In genomic region chr22:43185860-43186261, GRCh38 we compare ENCODE assay signal across 8 cellular contexts. TPM values are rescaled to one million over a fixed set of nuclear protein-coding genes. Genes with fewer than 3 reads are reported as not detected.
A peak's percentile ranks its signal among the peaks of the same experiment; 100 is the strongest.
DNase-seq lines count a peak whose midpoint lies in the region; ATAC-seq and TF ChIP-seq lines count a peak whose summit lies in the region.

No MANE protein-coding gene starts in this region.

- H3K4me1 Mint-ChIP-seq in activated T-cell treated with anti-CD3 and anti-CD28 coated beads, Interleukin-2, amount 50 U/mL, for 4 hours (ENCODE audit: low read depth): peaks cover 25% of the 10 kb centered on the region
- H3K4me1 Mint-ChIP-seq in mesothelial cell of epicardium: peaks cover 25% of the 10 kb centered on the region

- no peaks in the 10 kb centered on the region for H3K9me2 ChIP-seq in PC-3 (replicated peaks; ENCODE audit: low read length)

- H3K27ac ChIP-seq in PC-3 (ENCODE audit: low read length) (no peak overlapping the region), uterus (peak overlapping the region in 1 of 2 donors; percentile 83)
- H3K27ac ChIP-seq in effector memory CD4-positive, alpha-beta T cell (ENCODE audit: insufficient read depth, low read length, poor library complexity, severe bottlenecking): peak overlapping the region; percentile 75

- peaks cover 11% of the 10 kb centered on the region for H3K36me3 Mint-ChIP-seq in activated T-cell treated with anti-CD3 and anti-CD28 coated beads, Interleukin-2, amount 50 U/mL, for 4 hours (ENCODE audit: insufficient read depth)
- H3K36me3 Mint-ChIP-seq in mesothelial cell of epicardium: peaks cover 5% of the 10 kb centered on the region

- intact Hi-C loops in PC-3 (cut with micrococcal nuclease) (no loop called here), uterus (cut with DNase I; ENCODE audit: low total_unique reads) (no loop called here)

- peak overlapping the region; percentile 82 for H3K4me3 ChIP-seq in PC-3 (ENCODE audit: low read length)
- peak overlapping the region; percentile 46 for H3K4me3 ChIP-seq in effector memory CD4-positive, alpha-beta T cell (ENCODE audit: insufficient read depth, low read depth, low read length, poor library complexity, severe bottlenecking)
- peak overlapping the region; percentile 40 to 66 for H3K4me3 ChIP-seq in uterus

- peaks cover 3% of the 10 kb centered on the region for H3F3A ChIP-seq in PC-3 (ENCODE audit: low read length, unreplicated experiment)

- H3K4me1 ChIP-seq in PC-3 (ENCODE audit: insufficient read depth, low read length) (peaks cover 24% of the 10 kb centered on the region), uterus (peaks cover 4 to 9% of the 10 kb centered on the region in 2 donors)
- peaks cover 12% of the 10 kb centered on the region for H3K4me1 ChIP-seq in effector memory CD4-positive, alpha-beta T cell (ENCODE audit: control insufficient read depth, insufficient read depth, low read length, poor library complexity, severe bottlenecking)

- POLR2A ChIA-PET in PC-3 (lab: Charles Lee; ENCODE audit: unreplicated experiment): no interaction called here

- H3K9me3 ChIP-seq in PC-3 (ENCODE audit: low read length) (no peaks in the 10 kb centered on the region), uterus (no peaks in the 10 kb centered on the region)
- no peaks in the 10 kb centered on the region for H3K9me3 ChIP-seq in effector memory CD4-positive, alpha-beta T cell (ENCODE audit: control insufficient read depth, low read length)

- BruUV-seq in PC-3 (replicated peaks; lab: Mats Ljungman, UMichigan): no TSS peak

- H3K27me3 ChIP-seq in PC-3 (ENCODE audit: low read length) (no peaks in the 10 kb centered on the region), uterus (no peaks in the 10 kb centered on the region)
- H3K27me3 ChIP-seq in effector memory CD4-positive, alpha-beta T cell (replicated peaks; ENCODE audit: control insufficient read depth, insufficient read depth, low read length, poor library complexity, severe bottlenecking): no peaks in the 10 kb centered on the region

- H4K20me1 ChIP-seq in PC-3 (ENCODE audit: low read length): no peaks in the 10 kb centered on the region

- peak overlapping the region; percentile 85 for H3K9ac ChIP-seq in PC-3 (ENCODE audit: low read length)

- no peak for ATAC-seq in activated T-cell treated with anti-CD3 and anti-CD28 coated beads, Interleukin-2, amount 50 U/mL, for 4 hours
- ATAC-seq in PC-3 (peak; percentile 12), GM19328 (IDR thresholded peaks at IDR 0.05; ENCODE audit: unreplicated experiment) (no peak)

- H3K27ac Mint-ChIP-seq in mesothelial cell of epicardium: peak overlapping the region; percentile 47

- TF ChIP-seq CTCF in PC-3 (conservative IDR thresholded peaks at IDR 0.05; ENCODE audit: low read depth, low read length): no peak
- no peak for TF ChIP-seq CTCF in mesothelial cell of epicardium (IDR thresholded peaks at IDR 0.05; ENCODE audit: unreplicated experiment)
- TF ChIP-seq CTCF in uterus (IDR thresholded peaks at IDR 0.05): no peak

- peak overlapping the region; percentile 25; the same call in 1 of the 2 replicates for H2AFZ ChIP-seq in PC-3 (ENCODE audit: low read length)

- peaks cover 37% of the 10 kb centered on the region for H3K79me2 ChIP-seq in PC-3 (ENCODE audit: low read length)

- H3K36me3 ChIP-seq in PC-3 (ENCODE audit: low read depth, low read length): no peaks in the 10 kb centered on the region
- no peaks in the 10 kb centered on the region for H3K36me3 ChIP-seq in effector memory CD4-positive, alpha-beta T cell (ENCODE audit: control insufficient read depth, insufficient read depth, low read length)
- no peaks in the 10 kb centered on the region for H3K36me3 ChIP-seq in uterus

- H3K9me3 Mint-ChIP-seq in activated T-cell treated with anti-CD3 and anti-CD28 coated beads, Interleukin-2, amount 50 U/mL, for 4 hours: no peaks in the 10 kb centered on the region
- H3K9me3 Mint-ChIP-seq in mesothelial cell of epicardium: no peaks in the 10 kb centered on the region

- H3K4me2 ChIP-seq in PC-3 (ENCODE audit: low read length): peak overlapping the region; percentile 89

- no peak for TF ChIP-seq POLR2A in uterus (IDR thresholded peaks at IDR 0.05)

- peak overlapping the region; percentile 86 for H3K4me3 Mint-ChIP-seq in activated T-cell treated with anti-CD3 and anti-CD28 coated beads, Interleukin-2, amount 50 U/mL, for 4 hours
- H3K4me3 Mint-ChIP-seq in mesothelial cell of epicardium: peak overlapping the region; percentile 70

- DNase-seq in activated T-cell treated with anti-CD3 and anti-CD28 coated beads, Interleukin-2, amount 50 U/mL, for 4 hours: no peak
- DNase-seq in activated T-cell treated with anti-CD3 and anti-CD28 coated beads, Interleukin-2, amount 50 U/mL, for 1 hour: no peak
- peak; percentile 24 for DNase-seq in PC-3
- DNase-seq in effector memory CD4-positive, alpha-beta T cell: no peak
- peak in 1 of 2 experiments; percentile 54 for DNase-seq in mesothelial cell of epicardium (ENCODE audit: low spot score in 2 of 2, unreplicated experiment in 2 of 2)
- DNase-seq in uterus: peak; percentile 53 to 61
- no peak for DNase-seq in stimulated activated CD4-positive, alpha-beta T cell treated with anti-CD3 and anti-CD28 coated beads, Interleukin-1b, Interleukin-23, amount 100 ng/mL, for 48 hours

- no peaks in the 10 kb centered on the region for H3K27me3 Mint-ChIP-seq in activated T-cell treated with anti-CD3 and anti-CD28 coated beads, Interleukin-2, amount 50 U/mL, for 4 hours (ENCODE audit: low read depth)
- H3K27me3 Mint-ChIP-seq in mesothelial cell of epicardium (ENCODE audit: low read depth): peaks cover 4% of the 10 kb centered on the region

- CTCF ChIA-PET in PC-3 (lab: Charles Lee): no interaction called here

RNA-seq across cellular contexts. Expression of gene TTLL12, which starts 1.1 kb away (rescaled TPM):
- total RNA-seq in activated T-cell treated with anti-CD3 and anti-CD28 coated beads, Interleukin-2, amount 50 U/mL, for 4 hours: 100 to 1,000 TPM; 126 to 188 (median 163) TPM
- total RNA-seq in PC-3 (2014; rRNA removed) (48.9 and 54.3 TPM in 2 replicates), mesothelial cell of epicardium (41.3 to 43.5 TPM (median 42.7 TPM) in 3 replicates), uterus (10 to 100 TPM in 2 of 4 donors, 1 to 10 TPM in 2; 6.7 to 29.7 (median 17.3) TPM)

RNA-seq across cellular contexts. Expression of gene TSPO, which starts 34.5 kb away (rescaled TPM):
- total RNA-seq in activated T-cell treated with anti-CD3 and anti-CD28 coated beads, Interleukin-2, amount 50 U/mL, for 4 hours: 10 to 100 TPM; 60.6 to 79.8 (median 63.5) TPM
- total RNA-seq in PC-3 (2014; rRNA removed) (283 and 349 TPM in 2 replicates), mesothelial cell of epicardium (43.2 to 44.9 TPM (median 44.5 TPM) in 3 replicates), uterus (100 to 1,000 TPM in 2 of 4 donors, 10 to 100 TPM in 2; 73.7 to 267 (median 148) TPM)

RNA-seq across cellular contexts. Expression of gene MCAT, which starts 42.7 kb away (rescaled TPM):
- 10 to 100 TPM; 33.5 to 39.0 (median 36.1) TPM for total RNA-seq in activated T-cell treated with anti-CD3 and anti-CD28 coated beads, Interleukin-2, amount 50 U/mL, for 4 hours
- 29.2 and 39.2 TPM in 2 replicates for total RNA-seq in PC-3 (2014; rRNA removed)
- 17.4 to 18.1 TPM (median 17.6 TPM) in 3 replicates for total RNA-seq in mesothelial cell of epicardium
- total RNA-seq in uterus: 100 to 1,000 TPM in 1 of 4 donors, 10 to 100 TPM in 2, 1 to 10 TPM in 1; 7.6 to 102 (median 17.6) TPM

Comparison
In these comparisons a context has a peak if more than half of its experiments do, and no peak if none do; other contexts are left out.
1. DNase-seq: peak in PC-3 (single experiment) and uterus (2 of 2); none in activated T-cell treated with anti-CD3 and anti-CD28 coated beads, Interleukin-2, amount 50 U/mL, for 4 hours (single experiment), activated T-cell treated with anti-CD3 and anti-CD28 coated beads, Interleukin-2, amount 50 U/mL, for 1 hour (single experiment), effector memory CD4-positive, alpha-beta T cell (0 of 3) and stimulated activated CD4-positive, alpha-beta T cell treated with anti-CD3 and anti-CD28 coated beads, Interleukin-1b, Interleukin-23, amount 100 ng/mL, for 48 hours (single experiment).
2. Peak in every context shown above with its lines, with median percentiles within 50 percentile points of each other: H3K4me3 ChIP-seq.